ENCODE assay signal across 15 cellular contexts in the genomic region with DNA sequence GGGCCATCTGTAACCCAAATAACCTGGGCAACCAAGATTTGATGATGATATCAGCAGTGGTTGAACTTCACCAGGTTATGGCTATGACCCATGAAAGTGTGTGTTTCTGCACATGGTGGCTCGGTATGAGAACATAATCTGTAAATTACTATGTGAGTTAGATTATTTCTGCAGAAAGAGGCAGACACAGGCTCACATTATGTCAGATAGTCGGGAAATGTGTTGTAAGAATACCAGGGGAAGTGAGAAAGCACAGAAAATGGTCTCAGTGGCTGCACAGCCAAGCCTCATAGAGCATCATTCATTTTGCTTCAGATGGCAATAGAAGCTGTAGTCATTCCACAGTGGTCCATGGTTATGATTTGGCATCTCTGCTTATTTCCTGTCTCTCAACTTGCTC.
DNase-seq lines count a peak whose midpoint lies in the region; ATAC-seq and TF ChIP-seq lines count a peak whose summit lies in the region.
"Had no signal": no experiment of that assay in that cellular context is flagged by ENCODE, and none has a peak within 500 bp of the region (broad histone marks: within the 10 kb centered on the region; RNA-seq: fewer than 3 reads in every experiment).

No MANE protein-coding gene starts in this region.

- TF ChIP-seq CTCF in upper lobe of right lung (IDR thresholded peaks at IDR 0.05): no peak

- H3K27ac ChIP-seq in upper lobe of right lung: no peak overlapping the region
- H3K27ac ChIP-seq: SK-N-MC, tibial artery, VCaP had no signal

- H3K36me3 ChIP-seq in upper lobe of right lung: no peaks in the 10 kb centered on the region
- H3K36me3 ChIP-seq: tibial artery had no signal

- H3K27ac Mint-ChIP-seq in activated T-cell treated with anti-CD3 and anti-CD28 coated beads, Interleukin-2, amount 50 U/mL, for 72 hours: no peak overlapping the region
- no peak overlapping the region for H3K27ac Mint-ChIP-seq in activated T-cell treated with anti-CD3 and anti-CD28 coated beads, Interleukin-2, amount 50 U/mL, for 24 hours
- H3K27ac Mint-ChIP-seq: activated naive CD4-positive, alpha-beta T cell treated with anti-CD3 and anti-CD28 coated beads, Interleukin-2, amount 50 U/mL, for 72 hours; CD8-positive, alpha-beta T cell had no signal

- no peaks in the 10 kb centered on the region for H3K27me3 ChIP-seq in upper lobe of right lung
- H3K27me3 ChIP-seq: tibial artery had no signal

- peaks cover 34% of the 10 kb centered on the region for H3K27me3 Mint-ChIP-seq in activated T-cell treated with anti-CD3 and anti-CD28 coated beads, Interleukin-2, amount 50 U/mL, for 72 hours (ENCODE audit: low read depth)
- no peaks in the 10 kb centered on the region for H3K27me3 Mint-ChIP-seq in activated T-cell treated with anti-CD3 and anti-CD28 coated beads, Interleukin-2, amount 50 U/mL, for 24 hours
- H3K27me3 Mint-ChIP-seq: central memory CD8-positive, alpha-beta T cell had no signal

- H3K4me1 Mint-ChIP-seq in activated T-cell treated with anti-CD3 and anti-CD28 coated beads, Interleukin-2, amount 50 U/mL, for 72 hours (ENCODE audit: low read depth): no peaks in the 10 kb centered on the region
- no peaks in the 10 kb centered on the region for H3K4me1 Mint-ChIP-seq in activated T-cell treated with anti-CD3 and anti-CD28 coated beads, Interleukin-2, amount 50 U/mL, for 24 hours (ENCODE audit: low read depth)
- H3K4me1 Mint-ChIP-seq: central memory CD8-positive, alpha-beta T cell had no signal

- H3K4me1 ChIP-seq in upper lobe of right lung: no peaks in the 10 kb centered on the region
- H3K4me1 ChIP-seq: tibial artery had no signal

- H3K4me3 ChIP-seq in upper lobe of right lung: no peak overlapping the region
- H3K4me3 ChIP-seq: SK-N-MC, tibial artery had no signal

- DNase-seq in activated T-cell treated with anti-CD3 and anti-CD28 coated beads, Interleukin-2, amount 50 U/mL, for 72 hours: no peak
- DNase-seq in activated T-cell treated with anti-CD3 and anti-CD28 coated beads, Interleukin-2, amount 50 U/mL, for 24 hours: no peak
- DNase-seq in upper lobe of right lung (no peak), hepatic stellate cell (ENCODE audit: low spot score) (no peak)
- DNase-seq in activated T-cell treated with anti-CD3 and anti-CD28 coated beads, Interleukin-2, amount 50 U/mL, for 48 hours: no peak
- DNase-seq: CD8-positive, alpha-beta T cell; NCI-H2171; tibial artery had no signal

- ATAC-seq in activated T-cell treated with anti-CD3 and anti-CD28 coated beads, Interleukin-2, amount 50 U/mL, for 72 hours (replicated peaks in 1 of 2): peak; percentile 46 to 92
- ATAC-seq in GM21786 (IDR thresholded peaks at IDR 0.05; ENCODE audit: unreplicated experiment) (peak; percentile 80), HG03520 (IDR thresholded peaks at IDR 0.05; ENCODE audit: unreplicated experiment) (peak; percentile 85), upper lobe of right lung (peak; percentile 61), GM18498 (IDR thresholded peaks at IDR 0.05; ENCODE audit: unreplicated experiment) (no peak)
- ATAC-seq: activated naive CD4-positive, alpha-beta T cell treated with anti-CD3 and anti-CD28 coated beads, Interleukin-2, amount 50 U/mL, for 72 hours; CD8-positive, alpha-beta T cell had no signal

- H3K9me3 ChIP-seq in upper lobe of right lung: no peaks in the 10 kb centered on the region
- H3K9me3 ChIP-seq: tibial artery had no signal

- no peaks in the 10 kb centered on the region for H3K36me3 Mint-ChIP-seq in activated T-cell treated with anti-CD3 and anti-CD28 coated beads, Interleukin-2, amount 50 U/mL, for 72 hours (ENCODE audit: insufficient read depth in 2 of 2)
- H3K36me3 Mint-ChIP-seq in activated T-cell treated with anti-CD3 and anti-CD28 coated beads, Interleukin-2, amount 50 U/mL, for 24 hours (ENCODE audit: low read depth): no peaks in the 10 kb centered on the region
- H3K36me3 Mint-ChIP-seq: CD8-positive, alpha-beta T cell had no signal

- peaks cover 0 to 1% of the 10 kb centered on the region in 2 donors for H3K9me3 Mint-ChIP-seq in activated T-cell treated with anti-CD3 and anti-CD28 coated beads, Interleukin-2, amount 50 U/mL, for 72 hours
- no peaks in the 10 kb centered on the region for H3K9me3 Mint-ChIP-seq in activated T-cell treated with anti-CD3 and anti-CD28 coated beads, Interleukin-2, amount 50 U/mL, for 24 hours
- H3K9me3 Mint-ChIP-seq: central memory CD8-positive, alpha-beta T cell had no signal

- no peak overlapping the region for H3K4me3 Mint-ChIP-seq in activated T-cell treated with anti-CD3 and anti-CD28 coated beads, Interleukin-2, amount 50 U/mL, for 72 hours
- no peak overlapping the region for H3K4me3 Mint-ChIP-seq in activated T-cell treated with anti-CD3 and anti-CD28 coated beads, Interleukin-2, amount 50 U/mL, for 24 hours
- H3K4me3 Mint-ChIP-seq: CD8-positive, alpha-beta T cell; central memory CD8-positive, alpha-beta T cell had no signal

- intact Hi-C loops in upper lobe of right lung (cut with DNase I): no loop called here
